ENCODE assay signal across 8 cellular contexts in genomic region chr11:45079943-45080719, GRCh38.
DNase-seq lines count a peak whose midpoint lies in the region; ATAC-seq lines count a peak whose summit lies in the region.

No MANE protein-coding gene starts in this region.

- no peak for ATAC-seq in Right ventricle myocardium inferior
- no peak for ATAC-seq in GM19463 (IDR thresholded peaks at IDR 0.05; ENCODE audit: unreplicated experiment)

- in situ Hi-C loops in ACHN (cut with HindIII; ENCODE audit: low pct_ligation_motif_present, low pct_unique_long_range_greater_than_20kb, low sequenced_read_pairs), result no loop called here

- intact Hi-C loops in Right ventricle myocardium inferior (cut with DNase I) (no loop called here), cardiac septum (cut with DNase I) (no loop called here)

- DNase-seq in Right ventricle myocardium inferior (ENCODE audit: missing footprints) (peak; percentile 72), cardiac septum (ENCODE audit: low spot score) (no peak), SKM-1 treated with dmso at 0.1 percent for 144 hours (lab: John Stamatoyannopoulos, UW; ENCODE audit: unreplicated experiment) (peak; percentile 79), pons (ENCODE audit: low spot score) (peak; percentile 51), NCI-H748 treated with DMSO at 0.1 percent for 48 hours (lab: John Stamatoyannopoulos, UW) (no peak), ACHN (no peak)
- peak; percentile 55 for DNase-seq in activated naive CD4-positive, alpha-beta T cell treated with anti-CD3 and anti-CD28 coated beads, Interleukin-2, amount 50 U/mL, for 16 hours

Comparison
In these comparisons a context has a peak if more than half of its experiments do, and no peak if none do; other contexts are left out.
1. DNase-seq: peak in Right ventricle myocardium inferior (single experiment), SKM-1 treated with dmso at 0.1 percent for 144 hours (single experiment), activated naive CD4-positive, alpha-beta T cell treated with anti-CD3 and anti-CD28 coated beads, Interleukin-2, amount 50 U/mL, for 16 hours (single experiment) and pons (single experiment); none in cardiac septum (single experiment), NCI-H748 treated with DMSO at 0.1 percent for 48 hours (single experiment) and ACHN (single experiment).